In genomic region chr7:150945853-150946825, GRCh38 we compare ENCODE assay signal across 15 cellular contexts. TPM values are rescaled to one million over a fixed set of nuclear protein-coding genes. Genes with fewer than 3 reads are reported as not detected.
A peak's percentile ranks its signal among the peaks of the same experiment; 100 is the strongest.
DNase-seq lines count a peak whose midpoint lies in the region; ATAC-seq and TF ChIP-seq lines count a peak whose summit lies in the region.
"Had no signal": no experiment of that assay in that cellular context is flagged by ENCODE, and none has a peak within 500 bp of the region (broad histone marks: within the 10 kb centered on the region; RNA-seq: fewer than 3 reads in every experiment).

No MANE protein-coding gene starts in this region.

- no peak overlapping the region for H3K4me2 ChIP-seq in osteoblast (ENCODE audit: insufficient read depth, low read length)
- H3K4me2 ChIP-seq: PC-9 had no signal

- ATAC-seq in left ventricle myocardium superior (peak; percentile 83), HG02571 (IDR thresholded peaks at IDR 0.05; ENCODE audit: unreplicated experiment) (no peak)
- ATAC-seq: activated CD4-positive, CD25-positive, alpha-beta regulatory T cell treated with anti-CD3 and anti-CD28 coated beads, Interleukin-2, amount 50 U/mL, for 24 hours had no signal

- TF ChIP-seq CTCF in osteoblast (IDR thresholded peaks at IDR 0.05; ENCODE audit: extremely low read depth, low read depth, low read length): no peak

- no peaks in the 10 kb centered on the region for H3K4me1 ChIP-seq in osteoblast (ENCODE audit: insufficient read depth, low read length)

- H3K27ac ChIP-seq in osteoblast (ENCODE audit: low read depth, low read length): no peak overlapping the region
- H3K27ac ChIP-seq: PC-9 had no signal

- intact Hi-C loops in left ventricle myocardium superior (cut with micrococcal nuclease): no loop called here

- H3K27me3 ChIP-seq in osteoblast (ENCODE audit: insufficient read depth, low read length): no peaks in the 10 kb centered on the region
- H3K27me3 ChIP-seq: MG63 had no signal

- H3K36me3 ChIP-seq in osteoblast (ENCODE audit: insufficient read depth, low read length): no peaks in the 10 kb centered on the region
- H3K36me3 ChIP-seq: esophagus squamous epithelium, MG63 had no signal

- H3K9me3 ChIP-seq in osteoblast (ENCODE audit: low read depth, low read length): no peaks in the 10 kb centered on the region
- H3K9me3 ChIP-seq: esophagus squamous epithelium, MG63 had no signal

- H4K20me1 ChIP-seq in osteoblast (ENCODE audit: insufficient read depth, low read length): peaks cover 2% of the 10 kb centered on the region

- peak in 11 of 14 donors; percentile 36 to 91 (median 59) for DNase-seq in C1 segment of cervical spinal cord (lab: John Stamatoyannopoulos, UW)
- peak in 43 of 56 donors; percentile 9 to 79 (median 49) for DNase-seq in amygdala (lab: John Stamatoyannopoulos, UW)
- DNase-seq in left ventricle myocardium superior: peak; percentile 89
- peak; percentile 95 for DNase-seq in osteoblast (ENCODE audit: insufficient read length, low spot score, missing footprints)
- no peak for DNase-seq in GDM1 (lab: John Stamatoyannopoulos, UW)
- no peak for DNase-seq in NK-92 treated with Interleukin-12 subunit alpha and Interleukin-12 subunit beta, amount 100 ng/mL, for 24 hours (lab: John Stamatoyannopoulos, UW)
- DNase-seq in NCI-H526 treated with DMSO at 0.1 percent for 48 hours (lab: John Stamatoyannopoulos, UW): no peak
- DNase-seq: activated naive CD8-positive, alpha-beta T cell treated with anti-CD3 and anti-CD28 coated beads for 36 hours; CD4-positive, CD25-positive, alpha-beta regulatory T cell; esophagus squamous epithelium; MG63; PC-9 had no signal

- H3K79me2 ChIP-seq in osteoblast (ENCODE audit: insufficient read depth, low read length): no peaks in the 10 kb centered on the region

- no peak overlapping the region for H3K4me3 ChIP-seq in osteoblast (ENCODE audit: insufficient read depth, low read length)
- H3K4me3 ChIP-seq: esophagus squamous epithelium, MG63, PC-9 had no signal

- peak overlapping the region; percentile 68 for H2AFZ ChIP-seq in osteoblast (ENCODE audit: low read length)
- H2AFZ ChIP-seq: PC-9 had no signal

RNA-seq across cellular contexts. Expression of gene KCNH2, which starts 32.0 kb away (rescaled TPM):
- total RNA-seq in left ventricle myocardium superior: 107 TPM
- total RNA-seq in osteoblast: not detected in 2 replicates
- total RNA-seq: lung microvascular endothelial cell had no signal

RNA-seq across cellular contexts. Expression of gene NOS3, which starts 44.7 kb away (rescaled TPM):
- total RNA-seq in left ventricle myocardium superior (10.9 TPM), osteoblast (not detected in 2 replicates)

Comparison
In these comparisons a context has a peak if more than half of its experiments do, and no peak if none do; other contexts are left out.
1. DNase-seq: peak in C1 segment of cervical spinal cord (11 of 14), amygdala (43 of 56), left ventricle myocardium superior (single experiment) and osteoblast (single experiment); none in GDM1 (single experiment), NK-92 treated with Interleukin-12 subunit alpha and Interleukin-12 subunit beta, amount 100 ng/mL, for 24 hours (single experiment) and NCI-H526 treated with DMSO at 0.1 percent for 48 hours (single experiment).
2. RNA of gene KCNH2, which starts 32.0 kb away (total RNA-seq): 107 TPM in left ventricle myocardium superior (single experiment); not detected in osteoblast; every median in the first group is over 100 times any median in the second.
3. RNA of gene NOS3, which starts 44.7 kb away (total RNA-seq): 10.9 TPM in left ventricle myocardium superior (single experiment); not detected in osteoblast; every median in the first group is over 10 times any median in the second.